18 cellular contexts compared by ENCODE assay signal in genomic region chr5:61321650-61322049, GRCh38.
"Had no signal": no experiment of that assay in that cellular context is flagged by ENCODE, and none has a peak within 500 bp of the region (broad histone marks: within the 10 kb centered on the region; RNA-seq: fewer than 3 reads in every experiment).

No MANE protein-coding gene starts in this region.

- H3K27ac Mint-ChIP-seq: natural killer cell treated with Interleukin-12 subunit alpha and Interleukin-12 subunit beta and Interleukin-15 and Interleukin-18, amount 100 ng/mL, for 72 hours; progenitor cell of endocrine pancreas; stimulated activated memory B cell treated with anti-CD40 and anti-IgM and Interleukin-4, amounts not matched to agents 10 μg/mL and 1 μg/mL and 100 μg/mL, for 72 hours; stimulated activated naive CD8-positive, alpha-beta T cell treated with anti-CD3 and anti-CD28 coated beads, Interleukin-15, Interleukin-2, amounts not matched to agents 100 ng/mL and 50 ng/mL, for 24 hours had no signal

- DNase-seq: cerebellar nuclear complex; dorsolateral prefrontal cortex; effector CD8-positive, alpha-beta T cell; heart left ventricle; hypothalamus; kidney glomerular epithelial cell; mammary epithelial cell; occipital lobe; pancreas; right cardiac atrium; stimulated activated CD4-positive, alpha-beta T cell treated with anti-CD3 and anti-CD28 coated beads, Interleukin-4, amount 100 ng/mL, for 24 hours; tibial artery had no signal

- H3K4me3 Mint-ChIP-seq: natural killer cell treated with Interleukin-12 subunit alpha and Interleukin-12 subunit beta and Interleukin-15 and Interleukin-18, amount 100 ng/mL, for 72 hours; stimulated activated memory B cell treated with anti-CD40 and anti-IgM and Interleukin-4, amounts not matched to agents 10 μg/mL and 1 μg/mL and 100 μg/mL, for 72 hours; stimulated activated naive CD8-positive, alpha-beta T cell treated with anti-CD3 and anti-CD28 coated beads, Interleukin-15, Interleukin-2, amounts not matched to agents 100 ng/mL and 50 ng/mL, for 24 hours had no signal

- H3K4me2 ChIP-seq: smooth muscle cell had no signal

- H3K9me3 Mint-ChIP-seq: natural killer cell treated with Interleukin-12 subunit alpha and Interleukin-12 subunit beta and Interleukin-15 and Interleukin-18, amount 100 ng/mL, for 72 hours; stimulated activated memory B cell treated with anti-CD40 and anti-IgM and Interleukin-4, amounts not matched to agents 10 μg/mL and 1 μg/mL and 100 μg/mL, for 72 hours; stimulated activated naive CD8-positive, alpha-beta T cell treated with anti-CD3 and anti-CD28 coated beads, Interleukin-15, Interleukin-2, amounts not matched to agents 100 ng/mL and 50 ng/mL, for 24 hours had no signal

- H3K27ac ChIP-seq: coronary artery, pancreas, tibial artery had no signal

- H3K9me3 ChIP-seq: heart left ventricle, pancreas, tibial artery had no signal

- H3K36me3 Mint-ChIP-seq: natural killer cell treated with Interleukin-12 subunit alpha and Interleukin-12 subunit beta and Interleukin-15 and Interleukin-18, amount 100 ng/mL, for 72 hours; stimulated activated memory B cell treated with anti-CD40 and anti-IgM and Interleukin-4, amounts not matched to agents 10 μg/mL and 1 μg/mL and 100 μg/mL, for 72 hours had no signal

- H3K36me3 ChIP-seq: heart left ventricle, pancreas, tibial artery had no signal

- H3K27me3 ChIP-seq: dorsolateral prefrontal cortex, heart left ventricle, pancreas, tibial artery had no signal

- H3K4me3 ChIP-seq: coronary artery, dorsolateral prefrontal cortex, heart left ventricle, pancreas, smooth muscle cell, tibial artery had no signal
